ENCODE assay signal across 8 cellular contexts in genomic region chr7:10973942-10974716, GRCh38. TPM values are rescaled to one million over a fixed set of nuclear protein-coding genes. Genes with fewer than 3 reads are reported as not detected.
A peak's percentile ranks its signal among the peaks of the same experiment; 100 is the strongest.
DNase-seq lines count a peak whose midpoint lies in the region; ATAC-seq and TF ChIP-seq lines count a peak whose summit lies in the region.

No MANE protein-coding gene starts in this region.

- ATAC-seq in GM18505 (IDR thresholded peaks at IDR 0.05; ENCODE audit: unreplicated experiment) (peak; percentile 32), HG02885 (IDR thresholded peaks at IDR 0.05; ENCODE audit: poor library complexity, unreplicated experiment) (peak; percentile 36)

- H3K27me3 ChIP-seq in neural progenitor cell = no peaks in the 10 kb centered on the region

- no peaks in the 10 kb centered on the region for H3K9me3 Mint-ChIP-seq in neural progenitor cell

- H4K20me1 ChIP-seq in neural progenitor cell (ENCODE audit: low read depth) = no peaks in the 10 kb centered on the region

- H3K4me3 ChIP-seq in AG09309 (ENCODE audit: control insufficient read depth, low read depth, low read length) (peak overlapping the region; percentile 98), neural progenitor cell (peak overlapping the region; percentile 78)

- TF ChIP-seq POLR2A in GM18505 (IDR thresholded peaks at IDR 0.05; ENCODE audit: borderline replicate concordance, extremely low read depth, insufficient read depth, insufficient read length) = no peak

- H3K4me1 Mint-ChIP-seq in neural progenitor cell = peaks cover 21% of the 10 kb centered on the region

- no peaks in the 10 kb centered on the region for H3K9me3 ChIP-seq in neural progenitor cell (ENCODE audit: low read depth)

- peak overlapping the region; percentile 96 for H3K4me3 Mint-ChIP-seq in neural progenitor cell

- peak overlapping the region; percentile 69 for H2AFZ ChIP-seq in neural progenitor cell (replicated peaks)

- H3K36me3 Mint-ChIP-seq in neural progenitor cell = peaks cover 27% of the 10 kb centered on the region

- peak overlapping the region; percentile 80 for H3K4me2 ChIP-seq in neural progenitor cell

- peak overlapping the region; percentile 77 for H3K9ac ChIP-seq in neural progenitor cell

- peak overlapping the region; percentile 95 for H3K27ac Mint-ChIP-seq in neural progenitor cell

- H3K27ac ChIP-seq in neural progenitor cell = peak overlapping the region; percentile 97

- peaks cover 51% of the 10 kb centered on the region for H3K79me2 ChIP-seq in neural progenitor cell (ENCODE audit: low read depth)

- DNase-seq in AG09309 (ENCODE audit: low read depth) (no peak), NCI-H2171 (lab: John Stamatoyannopoulos, UW) (peak; percentile 3), activated T-helper 1 cell treated with Interleukin-2 at 50 U/mL for 16 hours (ENCODE audit: low read depth) (peak; percentile 5), foreskin melanocyte (peak; percentile 18), neural progenitor cell (ENCODE audit: low spot score) (peak; percentile 85), NCI-H1417 treated with DMSO at 0.1 percent for 48 hours (lab: John Stamatoyannopoulos, UW) (no peak)

- peaks cover 19% of the 10 kb centered on the region for H3K4me1 ChIP-seq in neural progenitor cell

- H3K27me3 Mint-ChIP-seq in neural progenitor cell (ENCODE audit: insufficient read depth, low read depth) = peaks cover 11% of the 10 kb centered on the region

- no peak for TF ChIP-seq CTCF in AG09309 (IDR thresholded peaks at IDR 0.05; ENCODE audit: control insufficient read depth, insufficient read depth, low read depth, low read length, missing control alignments)
- TF ChIP-seq CTCF in neural progenitor cell (IDR thresholded peaks at IDR 0.05) = peak; percentile 8

- peaks cover 22% of the 10 kb centered on the region for H3F3A ChIP-seq in neural progenitor cell (ENCODE audit: low read depth)

- peaks cover 6% of the 10 kb centered on the region for H3K36me3 ChIP-seq in neural progenitor cell

RNA-seq across cellular contexts. Expression of gene PHF14, which starts 0.5 kb away (rescaled TPM):
- total RNA-seq in neural progenitor cell (ENCODE audit: low replicate concordance) = 53.1 and 80.4 TPM in 2 replicates

Comparison
In these comparisons a context has a peak if more than half of its experiments do, and no peak if none do; other contexts are left out.
1. DNase-seq: peak in NCI-H2171 (single experiment), activated T-helper 1 cell treated with Interleukin-2 at 50 U/mL for 16 hours (single experiment), foreskin melanocyte (single experiment) and neural progenitor cell (single experiment); none in AG09309 (single experiment) and NCI-H1417 treated with DMSO at 0.1 percent for 48 hours (single experiment).